Comparison of ENCODE assay signal across 12 cellular contexts in the genomic region with DNA sequence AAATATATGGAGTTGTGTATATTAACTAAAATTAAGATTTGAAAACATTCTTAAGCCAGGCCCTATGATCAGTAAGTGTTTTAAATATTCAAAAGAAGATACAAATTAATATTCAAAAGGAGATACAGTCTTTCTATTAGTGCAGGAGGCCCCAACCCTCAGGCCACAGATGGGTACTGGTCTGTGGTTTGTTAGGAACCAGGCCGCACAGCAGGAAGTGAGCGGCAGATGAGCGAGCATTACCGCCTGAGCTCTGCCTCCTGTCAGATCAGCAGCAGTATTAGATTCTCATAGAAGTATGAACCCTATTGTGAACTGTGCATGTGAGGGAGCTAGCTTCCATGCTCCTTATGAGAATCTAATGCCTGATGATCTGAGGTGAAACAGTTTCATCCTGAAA.
A peak's percentile ranks its signal among the peaks of the same experiment; 100 is the strongest.
DNase-seq lines count a peak whose midpoint lies in the region; ATAC-seq and TF ChIP-seq lines count a peak whose summit lies in the region.
"Had no signal": no experiment of that assay in that cellular context is flagged by ENCODE, and none has a peak within 500 bp of the region (broad histone marks: within the 10 kb centered on the region; RNA-seq: fewer than 3 reads in every experiment).

No MANE protein-coding gene starts in this region.

- no peak for TF ChIP-seq CTCF in OCI-LY1 (IDR thresholded peaks at IDR 0.05; ENCODE audit: low read length)

- H3K79me2 ChIP-seq in OCI-LY1 (ENCODE audit: insufficient read depth, low read length) = no peaks in the 10 kb centered on the region

- no peaks in the 10 kb centered on the region for H3K36me3 Mint-ChIP-seq in activated CD4-positive, alpha-beta T cell treated with anti-CD3 and anti-CD28 coated beads for 36 hours (ENCODE audit: low read depth)
- H3K36me3 Mint-ChIP-seq in stimulated activated naive B cell treated with anti-CD40 and anti-IgM and Interleukin-4, amounts not matched to agents 10 μg/mL and 1 μg/mL and 100 μg/mL, for 72 hours = no peaks in the 10 kb centered on the region

- ATAC-seq in activated CD4-positive, alpha-beta T cell treated with anti-CD3 and anti-CD28 coated beads for 36 hours = peak; percentile 31
- ATAC-seq in stimulated activated naive B cell treated with anti-CD40 and anti-IgM and Interleukin-4, amounts not matched to agents 10 μg/mL and 1 μg/mL and 100 μg/mL, for 72 hours (replicated peaks) = peak; percentile 33 to 47
- ATAC-seq in GM18870 (IDR thresholded peaks at IDR 0.05; ENCODE audit: unreplicated experiment) = no peak
- ATAC-seq: A549 had no signal

- no peak overlapping the region for H3K4me3 Mint-ChIP-seq in activated CD4-positive, alpha-beta T cell treated with anti-CD3 and anti-CD28 coated beads for 36 hours
- no peak overlapping the region for H3K4me3 Mint-ChIP-seq in stimulated activated naive B cell treated with anti-CD40 and anti-IgM and Interleukin-4, amounts not matched to agents 10 μg/mL and 1 μg/mL and 100 μg/mL, for 72 hours

- POLR2A ChIA-PET in activated CD4-positive, alpha-beta T cell treated with anti-CD3 and anti-CD28 coated beads for 36 hours (lab: Charles Lee) = no interaction called here

- no peaks in the 10 kb centered on the region for H3K9me2 ChIP-seq in OCI-LY1 (ENCODE audit: low read depth, low read length)

- peaks cover 51% of the 10 kb centered on the region for H3K4me1 Mint-ChIP-seq in activated CD4-positive, alpha-beta T cell treated with anti-CD3 and anti-CD28 coated beads for 36 hours
- H3K4me1 Mint-ChIP-seq in stimulated activated naive B cell treated with anti-CD40 and anti-IgM and Interleukin-4, amounts not matched to agents 10 μg/mL and 1 μg/mL and 100 μg/mL, for 72 hours = peaks cover 55 to 86% of the 10 kb centered on the region in 2 donors

- H3K9ac ChIP-seq in OCI-LY1 (ENCODE audit: low read length) = peak overlapping the region; percentile 23; the same call in 1 of the 2 replicates

- DNase-seq in activated CD4-positive, alpha-beta T cell treated with anti-CD3 and anti-CD28 coated beads for 36 hours = peak; percentile 54
- DNase-seq in activated CD4-positive, alpha-beta T cell treated with anti-CD3 and anti-CD28 coated beads for 1 hour = no peak
- peak; percentile 36 for DNase-seq in activated effector memory CD4-positive, alpha-beta T cell treated with Interleukin-2 at 50 U/mL for 16 hours
- peak; percentile 36 for DNase-seq in stimulated activated naive B cell treated with anti-CD40 and anti-IgM and Interleukin-4, amounts not matched to agents 10 μg/mL and 1 μg/mL and 100 μg/mL, for 72 hours
- no peak for DNase-seq in SIG-M5 (lab: John Stamatoyannopoulos, UW)
- DNase-seq in MG63 = no peak
- DNase-seq: colonic mucosa, NCI-H2171 treated with DMSO at 0.1 percent for 48 hours had no signal

- H3K4me1 ChIP-seq in OCI-LY1 (ENCODE audit: insufficient read depth, low read length, severe bottlenecking) = peaks cover 86% of the 10 kb centered on the region
- H3K4me1 ChIP-seq: A549, colonic mucosa had no signal

- H3K27me3 ChIP-seq in OCI-LY1 (ENCODE audit: insufficient read depth, low read length) (no peaks in the 10 kb centered on the region), MG63 (no peaks in the 10 kb centered on the region)
- H3K27me3 ChIP-seq: colonic mucosa had no signal

- H2AFZ ChIP-seq in OCI-LY1 (ENCODE audit: low read length) = no peak overlapping the region

- intact Hi-C loops in activated CD4-positive, alpha-beta T cell treated with anti-CD3 and anti-CD28 coated beads for 36 hours (cut with DNase I, micrococcal nuclease) = no loop called here

- no peaks in the 10 kb centered on the region for H3K9me3 Mint-ChIP-seq in activated CD4-positive, alpha-beta T cell treated with anti-CD3 and anti-CD28 coated beads for 36 hours (ENCODE audit: low read depth)
- H3K9me3 Mint-ChIP-seq in stimulated activated naive B cell treated with anti-CD40 and anti-IgM and Interleukin-4, amounts not matched to agents 10 μg/mL and 1 μg/mL and 100 μg/mL, for 72 hours = no peaks in the 10 kb centered on the region

- CTCF ChIA-PET in activated CD4-positive, alpha-beta T cell treated with anti-CD3 and anti-CD28 coated beads for 36 hours (lab: Charles Lee) = interaction anchor here (0.7 kb wide), 1 partner anchor 231 kb away, joined by 3 read pairs; no protein-coding TSS in a partner anchor

- no peaks in the 10 kb centered on the region for H4K20me1 ChIP-seq in OCI-LY1 (ENCODE audit: insufficient read depth, low read length)

- peak overlapping the region; percentile 55; the same call in 1 of the 2 replicates for H3K4me2 ChIP-seq in OCI-LY1 (ENCODE audit: low read length)
- H3K4me2 ChIP-seq: A549 had no signal

- peak overlapping the region; percentile 97 for H3K27ac ChIP-seq in OCI-LY1 (ENCODE audit: low read depth, low read length, poor library complexity, severe bottlenecking)
- H3K27ac ChIP-seq: A549, colonic mucosa, VCaP had no signal

- no peaks in the 10 kb centered on the region for H3K9me3 ChIP-seq in OCI-LY1 (ENCODE audit: low read length)
- no peaks in the 10 kb centered on the region for H3K9me3 ChIP-seq in MG63
- H3K9me3 ChIP-seq: A549, colonic mucosa had no signal

- no peak overlapping the region for H3K27ac Mint-ChIP-seq in activated CD4-positive, alpha-beta T cell treated with anti-CD3 and anti-CD28 coated beads for 36 hours
- peak overlapping the region; percentile 51 for H3K27ac Mint-ChIP-seq in stimulated activated naive B cell treated with anti-CD40 and anti-IgM and Interleukin-4, amounts not matched to agents 10 μg/mL and 1 μg/mL and 100 μg/mL, for 72 hours

- no peak overlapping the region for H3K4me3 ChIP-seq in OCI-LY1 (ENCODE audit: low read depth, low read length, poor library complexity, severe bottlenecking)
- no peak overlapping the region for H3K4me3 ChIP-seq in MG63
- H3K4me3 ChIP-seq: A549, colonic mucosa had no signal

- no peaks in the 10 kb centered on the region; the same call in 1 of the 2 replicates for H3F3A ChIP-seq in OCI-LY1 (ENCODE audit: insufficient read depth, low read length)

- H3K36me3 ChIP-seq in OCI-LY1 (ENCODE audit: insufficient read depth, low read length) (no peaks in the 10 kb centered on the region), MG63 (no peaks in the 10 kb centered on the region)
- H3K36me3 ChIP-seq: colonic mucosa had no signal

- H3K27me3 Mint-ChIP-seq in activated CD4-positive, alpha-beta T cell treated with anti-CD3 and anti-CD28 coated beads for 36 hours = no peaks in the 10 kb centered on the region
- H3K27me3 Mint-ChIP-seq in stimulated activated naive B cell treated with anti-CD40 and anti-IgM and Interleukin-4, amounts not matched to agents 10 μg/mL and 1 μg/mL and 100 μg/mL, for 72 hours = no peaks in the 10 kb centered on the region

Comparison
In these comparisons a context has a peak if more than half of its experiments do, and no peak if none do; other contexts are left out.
1. DNase-seq: peak in activated CD4-positive, alpha-beta T cell treated with anti-CD3 and anti-CD28 coated beads for 36 hours (single experiment), activated effector memory CD4-positive, alpha-beta T cell treated with Interleukin-2 at 50 U/mL for 16 hours (single experiment) and stimulated activated naive B cell treated with anti-CD40 and anti-IgM and Interleukin-4, amounts not matched to agents 10 μg/mL and 1 μg/mL and 100 μg/mL, for 72 hours (single experiment); none in activated CD4-positive, alpha-beta T cell treated with anti-CD3 and anti-CD28 coated beads for 1 hour (single experiment), SIG-M5 (single experiment) and MG63 (single experiment).